22 cellular contexts compared by ENCODE assay signal in the genomic region with DNA sequence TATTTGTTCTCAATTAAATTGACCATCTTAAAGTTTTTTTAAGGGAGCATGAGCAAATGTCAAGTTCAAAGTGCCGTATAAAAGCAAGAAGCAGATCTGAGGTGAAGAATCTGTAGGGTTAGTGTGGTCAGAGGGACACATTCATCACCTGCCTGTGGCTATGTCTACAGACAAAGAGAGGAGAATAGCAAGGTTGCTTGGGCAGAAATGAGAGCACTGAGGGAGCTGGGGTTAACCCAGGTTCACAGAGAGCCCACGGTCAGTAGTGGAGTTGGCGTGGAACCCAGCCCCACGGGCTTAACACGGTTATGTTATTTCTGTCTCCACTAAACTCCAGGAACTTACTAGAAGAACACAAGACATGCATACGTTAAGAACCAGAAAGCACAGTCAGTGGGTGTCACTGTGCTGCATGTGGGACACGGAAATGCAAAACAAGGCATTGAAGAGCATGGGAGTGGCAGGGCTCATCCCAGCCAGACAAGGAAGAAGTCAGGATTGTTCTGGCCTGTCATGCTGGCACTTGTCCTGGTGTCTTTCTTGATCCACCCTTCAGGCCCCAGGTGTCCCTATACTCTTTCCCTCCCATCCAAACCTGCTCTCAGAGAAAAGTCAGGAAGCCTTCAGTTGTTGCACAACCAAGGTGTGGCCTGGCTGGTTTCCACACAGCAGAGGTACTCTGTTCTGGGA.
A peak's percentile ranks its signal among the peaks of the same experiment; 100 is the strongest.
DNase-seq lines count a peak whose midpoint lies in the region; ATAC-seq, FAIRE-seq and TF ChIP-seq lines count a peak whose summit lies in the region.
"Had no signal": no experiment of that assay in that cellular context is flagged by ENCODE, and none has a peak within 500 bp of the region (broad histone marks: within the 10 kb centered on the region; RNA-seq: fewer than 3 reads in every experiment).

No MANE protein-coding gene starts in this region.

- H3K9ac ChIP-seq in keratinocyte (ENCODE audit: control insufficient read depth, extremely low read depth, insufficient read depth, low read length): no peak overlapping the region
- H3K9ac ChIP-seq: GM23248 had no signal

- no peak for DNase-seq in stimulated activated naive CD8-positive, alpha-beta T cell treated with anti-CD3 and anti-CD28 coated beads, Interleukin-15, Interleukin-2, amounts not matched to agents 100 U/mL and 50 U/mL, for 24 hours
- no peak for DNase-seq in activated CD8-positive, alpha-beta T cell treated with anti-CD3 and anti-CD28 coated beads, Interleukin-2, amount 10 ng/mL, durations not matched to agents 7 days and 5 days
- DNase-seq in keratinocyte (ENCODE audit: low read depth, low spot score): peak; percentile 85
- DNase-seq in vagina (ENCODE audit: extremely low spot score in 2 of 2): no peak
- DNase-seq in superior temporal gyrus (ENCODE audit: extremely low spot score): no peak
- DNase-seq in activated CD4-positive, alpha-beta memory T cell treated with anti-CD3 and anti-CD28 coated beads for 36 hours: no peak
- DNase-seq: activated CD4-positive, alpha-beta T cell treated with anti-CD3 and anti-CD28 coated beads, Interleukin-2, amount 50 U/mL, for 48 hours; amygdala; CD4-positive, CD25-positive, alpha-beta regulatory T cell; glutamatergic neuron; GM23248; Karpas-422; mesendoderm; NCI-H1417 treated with DMSO at 0.1 percent for 48 hours; NCI-H446; occipital lobe; right lobe of liver; stimulated activated CD4-positive, alpha-beta T cell treated with anti-CD3 and anti-CD28 coated beads, Interleukin-2, amount 100 ng/mL, for 48 hours had no signal

- no peaks in the 10 kb centered on the region for H3K27me3 Mint-ChIP-seq in stimulated activated naive CD8-positive, alpha-beta T cell treated with anti-CD3 and anti-CD28 coated beads, Interleukin-15, Interleukin-2, amounts not matched to agents 100 ng/mL and 50 ng/mL, for 24 hours
- no peaks in the 10 kb centered on the region for H3K27me3 Mint-ChIP-seq in activated CD8-positive, alpha-beta T cell treated with anti-CD3 and anti-CD28 coated beads, Interleukin-2, amount 10 ng/mL, durations not matched to agents 7 days and 5 days (ENCODE audit: low read depth)
- H3K27me3 Mint-ChIP-seq in activated CD4-positive, alpha-beta memory T cell treated with anti-CD3 and anti-CD28 coated beads for 36 hours: no peaks in the 10 kb centered on the region
- H3K27me3 Mint-ChIP-seq: CD4-positive, CD25-positive, alpha-beta regulatory T cell had no signal

- intact Hi-C loops in vagina (cut with DNase I): no loop called here
- intact Hi-C loops in activated CD4-positive, alpha-beta memory T cell treated with anti-CD3 and anti-CD28 coated beads for 36 hours (cut with micrococcal nuclease): no loop called here

- CTCF ChIA-PET in activated CD8-positive, alpha-beta T cell treated with anti-CD3 and anti-CD28 coated beads, Interleukin-2, amount 10 ng/mL, durations not matched to agents 7 days and 5 days (lab: Charles Lee): interaction anchor here (1.1 to 2.4 kb wide), 2 partner anchors 95 to 148 kb away, joined by 3 to 7 read pairs; a partner anchor contains a TSS
- CTCF ChIA-PET in activated CD4-positive, alpha-beta memory T cell treated with anti-CD3 and anti-CD28 coated beads for 36 hours (lab: Charles Lee): no interaction called here

- POLR2A ChIA-PET in activated CD8-positive, alpha-beta T cell treated with anti-CD3 and anti-CD28 coated beads, Interleukin-2, amount 10 ng/mL, durations not matched to agents 7 days and 5 days (lab: Charles Lee): no interaction called here
- POLR2A ChIA-PET in activated CD4-positive, alpha-beta memory T cell treated with anti-CD3 and anti-CD28 coated beads for 36 hours (lab: Charles Lee): no interaction called here

- H3K9me1 ChIP-seq in keratinocyte (ENCODE audit: control insufficient read depth, extremely low read depth, insufficient read depth, low read length): no peaks in the 10 kb centered on the region

- H3K4me3 ChIP-seq in keratinocyte (ENCODE audit: control insufficient read depth in 2 of 3, extremely low read depth in 1 of 3, insufficient read depth in 2 of 3, low read depth in 1 of 3, low read length in 3 of 3) (peak overlapping the region in 2 of 3 experiments; percentile 4 to 29), vagina (no peak overlapping the region)
- H3K4me3 ChIP-seq: A549, GM23248, right lobe of liver had no signal

- H3K9me3 Mint-ChIP-seq in stimulated activated naive CD8-positive, alpha-beta T cell treated with anti-CD3 and anti-CD28 coated beads, Interleukin-15, Interleukin-2, amounts not matched to agents 100 ng/mL and 50 ng/mL, for 24 hours: peaks cover 7% of the 10 kb centered on the region
- H3K9me3 Mint-ChIP-seq in activated CD8-positive, alpha-beta T cell treated with anti-CD3 and anti-CD28 coated beads, Interleukin-2, amount 10 ng/mL, durations not matched to agents 7 days and 5 days (ENCODE audit: insufficient read depth): peaks cover 11% of the 10 kb centered on the region
- peaks cover 2% of the 10 kb centered on the region for H3K9me3 Mint-ChIP-seq in activated CD4-positive, alpha-beta memory T cell treated with anti-CD3 and anti-CD28 coated beads for 36 hours

- no peaks in the 10 kb centered on the region for H3K36me3 Mint-ChIP-seq in stimulated activated naive CD8-positive, alpha-beta T cell treated with anti-CD3 and anti-CD28 coated beads, Interleukin-15, Interleukin-2, amounts not matched to agents 100 ng/mL and 50 ng/mL, for 24 hours (ENCODE audit: low read depth)
- peaks cover 38% of the 10 kb centered on the region for H3K36me3 Mint-ChIP-seq in activated CD8-positive, alpha-beta T cell treated with anti-CD3 and anti-CD28 coated beads, Interleukin-2, amount 10 ng/mL, durations not matched to agents 7 days and 5 days (ENCODE audit: low read depth)
- H3K36me3 Mint-ChIP-seq in activated CD4-positive, alpha-beta memory T cell treated with anti-CD3 and anti-CD28 coated beads for 36 hours: no peaks in the 10 kb centered on the region
- H3K36me3 Mint-ChIP-seq: CD4-positive, CD25-positive, alpha-beta regulatory T cell had no signal

- dilution Hi-C loops in keratinocyte (cut with MboI; ENCODE audit: extremely low pct_ligation_motif_present, low sequenced_read_pairs): no loop called here

- peak; percentile 100 for FAIRE-seq in keratinocyte (lab: Jason Lieb, UNC)
- FAIRE-seq: A549 had no signal

- peak overlapping the region; percentile 61 for H2AFZ ChIP-seq in keratinocyte (ENCODE audit: control insufficient read depth, low read length)
- H2AFZ ChIP-seq: GM23248 had no signal

- peaks cover 13% of the 10 kb centered on the region for H3K4me1 Mint-ChIP-seq in stimulated activated naive CD8-positive, alpha-beta T cell treated with anti-CD3 and anti-CD28 coated beads, Interleukin-15, Interleukin-2, amounts not matched to agents 100 ng/mL and 50 ng/mL, for 24 hours (ENCODE audit: low read depth)
- H3K4me1 Mint-ChIP-seq in activated CD8-positive, alpha-beta T cell treated with anti-CD3 and anti-CD28 coated beads, Interleukin-2, amount 10 ng/mL, durations not matched to agents 7 days and 5 days (ENCODE audit: low read depth): peaks cover 58% of the 10 kb centered on the region
- H3K4me1 Mint-ChIP-seq in activated CD4-positive, alpha-beta memory T cell treated with anti-CD3 and anti-CD28 coated beads for 36 hours (ENCODE audit: low read depth): no peaks in the 10 kb centered on the region
- H3K4me1 Mint-ChIP-seq: CD4-positive, CD25-positive, alpha-beta regulatory T cell had no signal

- H3K27me3 ChIP-seq in keratinocyte (ENCODE audit: control insufficient read depth, extremely low read depth, insufficient read depth, low read length) (no peaks in the 10 kb centered on the region), vagina (no peaks in the 10 kb centered on the region)
- H3K27me3 ChIP-seq: right lobe of liver had no signal

- peak in 1 of 3 experiments; percentile 46 for TF ChIP-seq CTCF in keratinocyte (optimal IDR thresholded peaks at IDR 0.05 in 1 of 3, IDR thresholded peaks at IDR 0.05 in 1 of 3, conservative IDR thresholded peaks at IDR 0.05 in 1 of 3; ENCODE audit: extremely low read depth in 1 of 3, insufficient read depth in 2 of 3, low read length in 3 of 3)
- no peak for TF ChIP-seq CTCF in vagina (IDR thresholded peaks at IDR 0.05)

- H3K4me1 ChIP-seq in keratinocyte (ENCODE audit: control insufficient read depth, extremely low read depth, insufficient read depth, low read length): peaks cover 27% of the 10 kb centered on the region
- H3K4me1 ChIP-seq in vagina: peaks cover 21% of the 10 kb centered on the region
- H3K4me1 ChIP-seq: right lobe of liver had no signal

- ATAC-seq in stimulated activated naive CD8-positive, alpha-beta T cell treated with anti-CD3 and anti-CD28 coated beads, Interleukin-15, Interleukin-2, amounts not matched to agents 100 U/mL and 50 U/mL, for 24 hours: no peak
- peak; percentile 83 for ATAC-seq in activated CD8-positive, alpha-beta T cell treated with anti-CD3 and anti-CD28 coated beads, Interleukin-2, amount 10 ng/mL, durations not matched to agents 7 days and 5 days
- no peak for ATAC-seq in HG02763 (IDR thresholded peaks at IDR 0.05; ENCODE audit: unreplicated experiment)
- ATAC-seq: A549, SK-N-SH treated with all-trans-retinoic acid at 6 μM for 48 hours had no signal

- H3K4me3 Mint-ChIP-seq in stimulated activated naive CD8-positive, alpha-beta T cell treated with anti-CD3 and anti-CD28 coated beads, Interleukin-15, Interleukin-2, amounts not matched to agents 100 ng/mL and 50 ng/mL, for 24 hours: no peak overlapping the region
- H3K4me3 Mint-ChIP-seq in activated CD8-positive, alpha-beta T cell treated with anti-CD3 and anti-CD28 coated beads, Interleukin-2, amount 10 ng/mL, durations not matched to agents 7 days and 5 days: peak overlapping the region; percentile 7
- no peak overlapping the region for H3K4me3 Mint-ChIP-seq in activated CD4-positive, alpha-beta memory T cell treated with anti-CD3 and anti-CD28 coated beads for 36 hours
- H3K4me3 Mint-ChIP-seq: CD4-positive, CD25-positive, alpha-beta regulatory T cell had no signal

- H3K27ac ChIP-seq in keratinocyte (ENCODE audit: control insufficient read depth, insufficient read depth, low read length) (peak overlapping the region; percentile 68), vagina (peak overlapping the region; percentile 59)
- H3K27ac ChIP-seq: A549, GM23248, right lobe of liver had no signal

- peaks cover 1% of the 10 kb centered on the region for H3K9me3 ChIP-seq in keratinocyte (ENCODE audit: control insufficient read depth, low read depth, low read length)
- H3K9me3 ChIP-seq in vagina: no peaks in the 10 kb centered on the region
- H3K9me3 ChIP-seq: A549, right lobe of liver had no signal

- TF ChIP-seq POLR2A in vagina (IDR thresholded peaks at IDR 0.05): no peak

- peak overlapping the region; percentile 14 for H3K27ac Mint-ChIP-seq in stimulated activated naive CD8-positive, alpha-beta T cell treated with anti-CD3 and anti-CD28 coated beads, Interleukin-15, Interleukin-2, amounts not matched to agents 100 ng/mL and 50 ng/mL, for 24 hours
- H3K27ac Mint-ChIP-seq in activated CD8-positive, alpha-beta T cell treated with anti-CD3 and anti-CD28 coated beads, Interleukin-2, amount 10 ng/mL, durations not matched to agents 7 days and 5 days: peak overlapping the region; percentile 78
- H3K27ac Mint-ChIP-seq in activated CD4-positive, alpha-beta memory T cell treated with anti-CD3 and anti-CD28 coated beads for 36 hours: no peak overlapping the region

- H3K4me2 ChIP-seq in keratinocyte (ENCODE audit: control insufficient read depth, extremely low read depth, insufficient read depth, low read depth, low read length): peak overlapping the region; percentile 70
- H3K4me2 ChIP-seq: A549 had no signal

- no peaks in the 10 kb centered on the region for H4K20me1 ChIP-seq in keratinocyte (ENCODE audit: control insufficient read depth, extremely low read depth, insufficient read depth, low read length)

- H3K36me3 ChIP-seq in keratinocyte (ENCODE audit: control insufficient read depth in 2 of 2, extremely low read depth in 1 of 2, insufficient read depth in 2 of 2, low read length in 2 of 2) (no peaks in the 10 kb centered on the region), vagina (no peaks in the 10 kb centered on the region)
- H3K36me3 ChIP-seq: right lobe of liver had no signal

- H3K79me2 ChIP-seq in keratinocyte (ENCODE audit: control insufficient read depth, insufficient read depth, low read length): no peaks in the 10 kb centered on the region

Comparison
In these comparisons a context has a peak if more than half of its experiments do, and no peak if none do; other contexts are left out.
1. H3K4me3 ChIP-seq: peak in keratinocyte (2 of 3); none in vagina (0 of 2).